In the genomic region with DNA sequence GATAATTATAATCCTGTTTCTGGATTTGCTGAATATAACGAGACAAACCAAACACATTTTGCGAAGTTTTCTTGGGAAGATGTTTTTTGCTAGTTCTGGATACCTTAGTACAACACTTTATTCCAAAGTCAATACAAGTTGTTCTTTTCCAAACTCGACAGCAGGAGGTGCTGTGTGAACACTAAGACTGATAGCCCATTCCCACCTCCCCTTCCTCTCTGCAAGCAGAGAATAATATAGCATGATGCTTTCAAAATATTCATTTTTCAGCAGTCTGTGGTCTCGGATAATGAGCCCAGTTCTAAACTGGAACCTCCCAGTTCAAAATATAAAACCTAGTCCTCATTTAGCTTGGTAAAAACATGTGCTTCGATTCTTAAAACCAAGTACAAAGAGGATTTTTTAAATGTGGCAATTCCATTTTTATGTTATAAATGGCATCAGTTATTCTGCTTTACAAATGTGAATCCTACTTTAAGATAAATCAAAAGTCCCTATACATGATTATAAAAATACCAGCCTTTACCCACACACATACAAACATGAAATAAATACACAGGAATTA, we compare ENCODE assay signal across 8 cellular contexts.
DNase-seq lines count a peak whose midpoint lies in the region; ATAC-seq and TF ChIP-seq lines count a peak whose summit lies in the region.

No MANE protein-coding gene starts in this region.

- no peak overlapping the region for H3K27ac ChIP-seq in OCI-LY1 (ENCODE audit: low read depth, low read length, poor library complexity, severe bottlenecking)

- intact Hi-C loops in sciatic nerve (cut with DNase I), result no loop called here

- no peaks in the 10 kb centered on the region for H4K20me1 ChIP-seq in OCI-LY1 (ENCODE audit: insufficient read depth, low read length)

- H3K4me3 Mint-ChIP-seq in neural crest cell, result no peak overlapping the region

- DNase-seq in NCI-H1417 (lab: John Stamatoyannopoulos, UW) (peak; percentile 37 to 85 (median 50)), NCI-H1417 treated with DMSO at 0.1 percent for 48 hours (lab: John Stamatoyannopoulos, UW) (no peak), HT-29 (ENCODE audit: low spot score) (peak; percentile 68), choroid plexus epithelial cell (ENCODE audit: low read depth) (peak; percentile 78), neural crest cell (ENCODE audit: low read depth, low spot score) (peak; percentile 51), sciatic nerve (ENCODE audit: low spot score) (no peak), omental fat pad (ENCODE audit: low spot score) (no peak)

- no peaks in the 10 kb centered on the region for H3K79me2 ChIP-seq in OCI-LY1 (ENCODE audit: insufficient read depth, low read length)

- H3K27me3 Mint-ChIP-seq in neural crest cell (ENCODE audit: low read depth), result no peaks in the 10 kb centered on the region

- H3K4me1 Mint-ChIP-seq in neural crest cell, result peaks cover 50% of the 10 kb centered on the region

- H3K4me2 ChIP-seq in OCI-LY1 (ENCODE audit: low read length), result no peak overlapping the region

- ATAC-seq in sciatic nerve (no peak), omental fat pad (ENCODE audit: low FRiP score) (no peak)

- H3F3A ChIP-seq in OCI-LY1 (ENCODE audit: insufficient read depth, low read length), result no peaks in the 10 kb centered on the region

- H3K27me3 ChIP-seq in OCI-LY1 (ENCODE audit: insufficient read depth, low read length), result no peaks in the 10 kb centered on the region

- H3K27ac Mint-ChIP-seq in neural crest cell (ENCODE audit: unreplicated experiment), result no peak overlapping the region

- H3K4me3 ChIP-seq in OCI-LY1 (ENCODE audit: low read depth, low read length, poor library complexity, severe bottlenecking) (no peak overlapping the region), choroid plexus epithelial cell (ENCODE audit: low read depth, low read length) (no peak overlapping the region)

- no peaks in the 10 kb centered on the region for H3K36me3 Mint-ChIP-seq in neural crest cell (ENCODE audit: low read depth)

- no peaks in the 10 kb centered on the region for H3K9me3 ChIP-seq in OCI-LY1 (ENCODE audit: low read length)

- H2AFZ ChIP-seq in OCI-LY1 (ENCODE audit: low read length), result no peak overlapping the region

- H3K9me3 Mint-ChIP-seq in neural crest cell, result no peaks in the 10 kb centered on the region

- no peak overlapping the region for H3K9ac ChIP-seq in OCI-LY1 (ENCODE audit: low read length)

- TF ChIP-seq CTCF in OCI-LY1 (IDR thresholded peaks at IDR 0.05; ENCODE audit: low read length) (peak; percentile 69), choroid plexus epithelial cell (conservative IDR thresholded peaks at IDR 0.05; ENCODE audit: low read depth, low read length) (peak; percentile 79), neural crest cell (conservative IDR thresholded peaks at IDR 0.05) (peak; percentile 80), omental fat pad (IDR thresholded peaks at IDR 0.05) (no peak)

- H3K9me2 ChIP-seq in OCI-LY1 (ENCODE audit: low read depth, low read length), result no peaks in the 10 kb centered on the region

- H3K36me3 ChIP-seq in OCI-LY1 (ENCODE audit: insufficient read depth, low read length), result no peaks in the 10 kb centered on the region

- no peaks in the 10 kb centered on the region for H3K4me1 ChIP-seq in OCI-LY1 (ENCODE audit: insufficient read depth, low read length, severe bottlenecking)

Comparison
In these comparisons a context has a peak if more than half of its experiments do, and no peak if none do; other contexts are left out.
1. DNase-seq: peak in NCI-H1417 (3 of 3), HT-29 (single experiment), choroid plexus epithelial cell (single experiment) and neural crest cell (single experiment); none in NCI-H1417 treated with DMSO at 0.1 percent for 48 hours (single experiment), sciatic nerve (single experiment) and omental fat pad (single experiment).
2. CTCF ChIP-seq: peak in OCI-LY1 (single experiment), choroid plexus epithelial cell (single experiment) and neural crest cell (single experiment); none in omental fat pad (0 of 3).